In genomic region chr6:37021356-37022129, GRCh38 we compare ENCODE assay signal across 8 cellular contexts. TPM values are rescaled to one million over a fixed set of nuclear protein-coding genes. Genes with fewer than 3 reads are reported as not detected.
DNase-seq lines count a peak whose midpoint lies in the region; ATAC-seq lines count a peak whose summit lies in the region.

No MANE protein-coding gene starts in this region.

- no peaks in the 10 kb centered on the region for H3K79me2 ChIP-seq in mesendoderm (ENCODE audit: control insufficient read depth, insufficient read depth, low read length)

- no peak overlapping the region for H3K27ac ChIP-seq in SJCRH30
- no peak overlapping the region for H3K27ac ChIP-seq in mesendoderm (ENCODE audit: low read depth, low read length)

- H3K23ac ChIP-seq in mesendoderm (ENCODE audit: low read length): no peak overlapping the region

- H3K79me1 ChIP-seq in mesendoderm (ENCODE audit: low read length): no peaks in the 10 kb centered on the region

- no peak overlapping the region for H3K18ac ChIP-seq in mesendoderm (ENCODE audit: low read length)

- CTCF ChIA-PET in activated naive CD4-positive, alpha-beta T cell treated with anti-CD3 and anti-CD28 coated beads for 36 hours (lab: Charles Lee): interaction anchor here (0.6 to 23.0 kb wide), 27 partner anchors 9 to 294 kb away, joined by 3 to 704 read pairs (median 5); partner anchors contain the start of genes C6orf89, PIM1, TBC1D22B and TMEM217

- no peak overlapping the region for H2BK120ac ChIP-seq in mesendoderm (ENCODE audit: low read depth, low read length)

- H3K4me1 Mint-ChIP-seq in activated naive CD4-positive, alpha-beta T cell treated with anti-CD3 and anti-CD28 coated beads for 36 hours (ENCODE audit: low read depth): peaks cover 61% of the 10 kb centered on the region

- H2BK15ac ChIP-seq in mesendoderm (replicated peaks; ENCODE audit: low read depth): no peak overlapping the region

- no peak overlapping the region for H3K4ac ChIP-seq in mesendoderm (ENCODE audit: low read depth, low read length)

- H3K4me3 Mint-ChIP-seq in activated naive CD4-positive, alpha-beta T cell treated with anti-CD3 and anti-CD28 coated beads for 36 hours: no peak overlapping the region

- intact Hi-C loops in activated naive CD4-positive, alpha-beta T cell treated with anti-CD3 and anti-CD28 coated beads for 36 hours (cut with micrococcal nuclease): loop anchor here (5.0 kb wide), 1 partner anchor 411 kb away; the partner anchor contains the start of gene CMTR1

- H3K4me3 ChIP-seq in SJCRH30: no peak overlapping the region
- no peak overlapping the region for H3K4me3 ChIP-seq in mesendoderm (ENCODE audit: low read length)

- H3K9ac ChIP-seq in mesendoderm (ENCODE audit: low read length): no peak overlapping the region

- H2AK5ac ChIP-seq in mesendoderm (ENCODE audit: low read length): no peak overlapping the region

- H3K9me3 Mint-ChIP-seq in activated naive CD4-positive, alpha-beta T cell treated with anti-CD3 and anti-CD28 coated beads for 36 hours: no peaks in the 10 kb centered on the region

- no peaks in the 10 kb centered on the region for H3K9me3 ChIP-seq in SJCRH30 (replicated peaks)

- peak; percentile 48 for DNase-seq in DMS53 (lab: John Stamatoyannopoulos, UW)
- no peak for DNase-seq in DMS53 treated with DMSO at 0.1 percent for 48 hours (lab: John Stamatoyannopoulos, UW; ENCODE audit: unreplicated experiment)
- peak; percentile 40 to 60 for DNase-seq in SJCRH30
- peak; percentile 91 for DNase-seq in activated naive CD4-positive, alpha-beta T cell treated with anti-CD3 and anti-CD28 coated beads for 36 hours
- DNase-seq in mesendoderm: peak; percentile 82
- no peak for DNase-seq in Ammon's horn (ENCODE audit: low spot score)
- DNase-seq in NCI-H2107 (lab: John Stamatoyannopoulos, UW): no peak

- no peak for ATAC-seq in HG02938 (IDR thresholded peaks at IDR 0.05; ENCODE audit: unreplicated experiment)

- H2BK5ac ChIP-seq in mesendoderm (ENCODE audit: low read length): no peak overlapping the region

- H3K56ac ChIP-seq in mesendoderm (ENCODE audit: low read length): no peak overlapping the region

- no peaks in the 10 kb centered on the region for H3K36me3 Mint-ChIP-seq in activated naive CD4-positive, alpha-beta T cell treated with anti-CD3 and anti-CD28 coated beads for 36 hours (ENCODE audit: low read depth)

- no peak overlapping the region for H4K8ac ChIP-seq in mesendoderm (ENCODE audit: low read depth, low read length)

- H4K5ac ChIP-seq in mesendoderm (ENCODE audit: low read length): no peak overlapping the region

- H3K4me2 ChIP-seq in mesendoderm (ENCODE audit: low read length): no peak overlapping the region

- no peaks in the 10 kb centered on the region for H3K27me3 Mint-ChIP-seq in activated naive CD4-positive, alpha-beta T cell treated with anti-CD3 and anti-CD28 coated beads for 36 hours (ENCODE audit: low read depth)

- no peaks in the 10 kb centered on the region for H3K36me3 ChIP-seq in SJCRH30
- H3K36me3 ChIP-seq in mesendoderm (ENCODE audit: control insufficient read depth, insufficient read depth, low read length): no peaks in the 10 kb centered on the region

- H3K27ac Mint-ChIP-seq in activated naive CD4-positive, alpha-beta T cell treated with anti-CD3 and anti-CD28 coated beads for 36 hours: peak overlapping the region; percentile 46

- no peaks in the 10 kb centered on the region; the same call in 1 of the 2 replicates for H3K27me3 ChIP-seq in SJCRH30
- no peaks in the 10 kb centered on the region for H3K27me3 ChIP-seq in mesendoderm (ENCODE audit: insufficient read depth, low read length, poor library complexity)

- H3K4me1 ChIP-seq in SJCRH30: no peaks in the 10 kb centered on the region
- no peaks in the 10 kb centered on the region for H3K4me1 ChIP-seq in mesendoderm (ENCODE audit: control insufficient read depth, low read depth, low read length)

- WGBS in mesendoderm (ENCODE audit: extremely low coverage, insufficient coverage, low lambda C conversion rate): no CpG with 5 or more reads among the region's 14 CpGs

RNA-seq across cellular contexts. Expression of gene FGD2, which starts 16.1 kb away (rescaled TPM):
- not detected in 2 replicates for total RNA-seq in SJCRH30 (2014; rRNA removed; shearing (Covaris generic))
- under 1 TPM; 0.25 to 0.48 TPM for total RNA-seq in activated naive CD4-positive, alpha-beta T cell treated with anti-CD3 and anti-CD28 coated beads for 36 hours
- 0.18 TPM for polyA plus RNA-seq in mesendoderm (2013, experiment 1 of 2)
- 0.20 TPM for polyA plus RNA-seq in mesendoderm (2013, experiment 2 of 2)

RNA-seq across cellular contexts. Expression of gene MTCH1, which starts 35.5 kb away (rescaled TPM):
- 169 and 173 TPM in 2 replicates for total RNA-seq in SJCRH30 (2014; rRNA removed; shearing (Covaris generic))
- total RNA-seq in activated naive CD4-positive, alpha-beta T cell treated with anti-CD3 and anti-CD28 coated beads for 36 hours: 100 to 1,000 TPM in 1 of 2 experiments, 10 to 100 TPM in 1; 97.4 to 101 TPM
- 117 TPM for polyA plus RNA-seq in mesendoderm (2013, experiment 1 of 2)
- 118 TPM for polyA plus RNA-seq in mesendoderm (2013, experiment 2 of 2)

Comparison
In these comparisons a context has a peak if more than half of its experiments do, and no peak if none do; other contexts are left out.
1. DNase-seq: peak in DMS53 (single experiment), SJCRH30 (2 of 2), activated naive CD4-positive, alpha-beta T cell treated with anti-CD3 and anti-CD28 coated beads for 36 hours (single experiment) and mesendoderm (single experiment); none in DMS53 treated with DMSO at 0.1 percent for 48 hours (single experiment), Ammon's horn (single experiment) and NCI-H2107 (single experiment).